In the genomic region with DNA sequence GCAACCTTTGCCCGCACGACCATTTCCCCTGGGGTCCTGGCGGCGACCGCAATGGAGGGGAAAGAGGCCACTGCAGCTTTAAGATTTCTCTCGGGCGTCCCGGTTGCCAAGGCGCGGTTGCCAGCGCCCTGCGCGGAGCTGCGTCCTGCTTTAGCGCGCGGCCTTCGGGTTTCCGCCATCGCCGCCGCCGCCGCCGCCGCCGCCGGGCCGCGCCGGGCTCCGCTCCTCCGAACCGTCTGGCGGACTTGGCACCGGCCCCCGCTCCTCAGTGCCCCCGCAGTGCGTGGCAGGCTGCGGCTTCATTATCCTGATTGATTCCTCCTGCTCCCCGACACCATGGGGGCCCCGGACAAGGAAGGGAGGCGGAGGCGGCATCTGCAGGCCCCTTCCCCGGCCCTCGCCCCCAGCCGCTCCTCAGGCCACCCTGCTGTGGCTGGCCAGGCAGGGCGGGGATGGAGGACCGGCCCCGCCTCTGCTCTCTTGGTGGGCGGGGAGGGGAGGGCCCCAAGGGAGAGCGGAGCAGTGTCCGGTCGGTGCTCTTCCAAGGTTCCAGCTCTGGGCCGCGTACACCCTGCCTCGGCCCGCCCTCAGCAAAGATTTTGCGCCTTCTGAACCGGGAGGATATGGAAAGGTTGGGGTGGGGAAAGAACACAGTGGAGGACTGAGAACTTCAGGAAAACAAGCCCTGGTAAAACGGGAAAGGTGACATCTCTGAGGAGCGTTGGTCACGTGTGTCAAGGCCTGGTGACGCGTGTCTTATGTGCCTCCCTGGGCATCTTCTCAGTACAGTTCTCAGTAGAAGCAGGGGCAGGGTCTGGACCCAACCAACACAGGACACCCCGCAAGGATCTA, we compare ENCODE assay signal across 8 cellular contexts. TPM values are rescaled to one million over a fixed set of nuclear protein-coding genes. Genes with fewer than 3 reads are reported as not detected.
DNase-seq lines count a peak whose midpoint lies in the region; ATAC-seq and TF ChIP-seq lines count a peak whose summit lies in the region.

No MANE protein-coding gene starts in this region.

- no peak for TF ChIP-seq CTCF in fibroblast of lung (conservative IDR thresholded peaks at IDR 0.05 in 1 of 2, IDR thresholded peaks at IDR 0.05 in 1 of 2; ENCODE audit: low read depth in 1 of 2, low read length in 2 of 2)
- no peak for TF ChIP-seq CTCF in tibial artery (IDR thresholded peaks at IDR 0.05)

- no peaks in the 10 kb centered on the region for H3K9me3 ChIP-seq in fibroblast of lung (ENCODE audit: control insufficient read depth, insufficient read depth, low read depth, low read length)
- no peaks in the 10 kb centered on the region for H3K9me3 ChIP-seq in tibial artery

- no peaks in the 10 kb centered on the region for H3K27me3 ChIP-seq in fibroblast of lung (ENCODE audit: control insufficient read depth, insufficient read depth, low read length)
- peaks cover 0 to 3% of the 10 kb centered on the region in 2 donors for H3K27me3 ChIP-seq in tibial artery

- H3K79me2 ChIP-seq in fibroblast of lung (ENCODE audit: control insufficient read depth, insufficient read depth, low read length) = no peaks in the 10 kb centered on the region

- peak overlapping the region; percentile 52 for H3K27ac ChIP-seq in fibroblast of lung (ENCODE audit: insufficient read depth, low read length)
- peak overlapping the region; percentile 73 to 77 for H3K27ac ChIP-seq in tibial artery

- peaks cover 2% of the 10 kb centered on the region for H3K4me1 ChIP-seq in fibroblast of lung (ENCODE audit: control insufficient read depth, extremely low read depth, insufficient read depth, low read length)
- peaks cover 0 to 16% (median 7%) of the 10 kb centered on the region in 4 donors for H3K4me1 ChIP-seq in tibial artery

- peak overlapping the region; percentile 84 for H2AFZ ChIP-seq in fibroblast of lung (ENCODE audit: low read length)

- ATAC-seq in HG02885 (IDR thresholded peaks at IDR 0.05; ENCODE audit: poor library complexity, unreplicated experiment) = no peak

- peak; percentile 17 for DNase-seq in activated T-cell treated with anti-CD3 and anti-CD28 coated beads for 24 hours (ENCODE audit: low read depth)
- no peak for DNase-seq in activated T-cell treated with anti-CD3 and anti-CD28 coated beads for 4 hours
- peak; percentile 85 for DNase-seq in NCI-H2227 (lab: John Stamatoyannopoulos, UW; ENCODE audit: unreplicated experiment)
- DNase-seq in activated T-cell treated with anti-CD3 and anti-CD28 coated beads, Interleukin-2, amount 50 U/mL, for 48 hours = peak; percentile 46 to 62
- peak; percentile 60 to 76 for DNase-seq in fibroblast of lung (ENCODE audit: low read depth in 2 of 2)
- DNase-seq in myocyte (ENCODE audit: low read depth) = peak; percentile 71
- DNase-seq in tibial artery = peak; percentile 52 to 79

- intact Hi-C loops in tibial artery (cut with DNase I; ENCODE audit: low total_unique reads) = no loop called here

- H4K20me1 ChIP-seq in fibroblast of lung (ENCODE audit: control insufficient read depth, extremely low read depth, insufficient read depth, low read length) = no peaks in the 10 kb centered on the region

- H3K36me3 ChIP-seq in fibroblast of lung (ENCODE audit: control insufficient read depth, insufficient read depth, low read length) (no peaks in the 10 kb centered on the region), tibial artery (peaks cover 0 to 17% (median 16%) of the 10 kb centered on the region in 3 donors)

- peak overlapping the region; percentile 86 for H3K4me2 ChIP-seq in fibroblast of lung (ENCODE audit: extremely low read depth, insufficient read depth, low read length)

- H3K4me3 ChIP-seq in fibroblast of lung (replicated peaks in 1 of 4; ENCODE audit: control extremely low read depth in 1 of 4, insufficient read depth in 1 of 4, low read depth in 3 of 4, low read length in 4 of 4) (peak overlapping the region; percentile 53 to 64 (median 56)), tibial artery (peak overlapping the region; percentile 57 to 68)

- H3K9ac ChIP-seq in fibroblast of lung (ENCODE audit: insufficient read depth, low read length) = peak overlapping the region; percentile 51

RNA-seq across cellular contexts. Expression of a gene that starts 34.0 kb away (rescaled TPM):
- total RNA-seq in fibroblast of lung (not detected in 2 replicates), myocyte (0.05 TPM in 1 of 2 replicates, not detected in the other)
- not detected in 2 replicates for polyA plus RNA-seq in fibroblast of lung
- polyA plus RNA-seq in fibroblast of lung (2012) = not detected in 2 replicates
- not detected in 2 replicates for polyA minus RNA-seq in fibroblast of lung (ENCODE audit: low replicate concordance)
- 0.01 TPM for polyA plus RNA-seq in myocyte (2012)

RNA-seq across cellular contexts. Expression of a gene that starts 53.1 kb away (rescaled TPM):
- total RNA-seq in fibroblast of lung (under 0.01 and 0.26 TPM in 2 replicates), myocyte (not detected in 2 replicates)
- polyA plus RNA-seq in fibroblast of lung = 0.05 TPM in 1 of 2 replicates, not detected in the other
- polyA plus RNA-seq in fibroblast of lung (2012) = 0.08 TPM in 1 of 2 replicates, not detected in the other
- not detected in 2 replicates for polyA minus RNA-seq in fibroblast of lung (ENCODE audit: low replicate concordance)
- polyA plus RNA-seq in myocyte (2012) = not detected
